ENCODE assay signal across 11 cellular contexts in genomic region chr10:73780301-73780700, GRCh38. TPM values are rescaled to one million over a fixed set of nuclear protein-coding genes. Genes with fewer than 3 reads are reported as not detected.
A peak's percentile ranks its signal among the peaks of the same experiment; 100 is the strongest.
DNase-seq lines count a peak whose midpoint lies in the region; ATAC-seq lines count a peak whose summit lies in the region.
"Had no signal": no experiment of that assay in that cellular context is flagged by ENCODE, and none has a peak within 500 bp of the region (broad histone marks: within the 10 kb centered on the region; RNA-seq: fewer than 3 reads in every experiment).

No MANE protein-coding gene starts in this region.

- H3K27me3 ChIP-seq in iPS-15b (ENCODE audit: control insufficient read depth, insufficient read depth, low read length) = no peaks in the 10 kb centered on the region
- H3K27me3 ChIP-seq: ovary had no signal

- peaks cover 51% of the 10 kb centered on the region for H3K4me1 Mint-ChIP-seq in activated naive CD4-positive, alpha-beta T cell treated with anti-CD3 and anti-CD28 coated beads, Interleukin-2, amount 50 U/mL, for 24 hours
- peaks cover 41% of the 10 kb centered on the region for H3K4me1 Mint-ChIP-seq in T-helper 17 cell
- H3K4me1 Mint-ChIP-seq in stimulated activated naive B cell treated with anti-CD40 and anti-IgM and Interleukin-4, amounts not matched to agents 10 μg/mL and 1 μg/mL and 100 μg/mL, for 72 hours = peaks cover 19 to 45% of the 10 kb centered on the region in 2 donors

- peak overlapping the region; percentile 37 for H3K27ac Mint-ChIP-seq in activated naive CD4-positive, alpha-beta T cell treated with anti-CD3 and anti-CD28 coated beads, Interleukin-2, amount 50 U/mL, for 24 hours
- H3K27ac Mint-ChIP-seq in T-helper 17 cell = peak overlapping the region; percentile 97
- peak overlapping the region; percentile 63 for H3K27ac Mint-ChIP-seq in stimulated activated naive B cell treated with anti-CD40 and anti-IgM and Interleukin-4, amounts not matched to agents 10 μg/mL and 1 μg/mL and 100 μg/mL, for 72 hours

- H3K27me3 Mint-ChIP-seq in activated naive CD4-positive, alpha-beta T cell treated with anti-CD3 and anti-CD28 coated beads, Interleukin-2, amount 50 U/mL, for 24 hours = no peaks in the 10 kb centered on the region
- H3K27me3 Mint-ChIP-seq in T-helper 17 cell = no peaks in the 10 kb centered on the region
- H3K27me3 Mint-ChIP-seq in stimulated activated naive B cell treated with anti-CD40 and anti-IgM and Interleukin-4, amounts not matched to agents 10 μg/mL and 1 μg/mL and 100 μg/mL, for 72 hours = no peaks in the 10 kb centered on the region

- peak overlapping the region; percentile 88 for H3K4me3 ChIP-seq in iPS-15b (ENCODE audit: low read depth, low read length)

- peaks cover 2% of the 10 kb centered on the region for H3K4me1 ChIP-seq in iPS-15b (ENCODE audit: control insufficient read depth, insufficient read depth, low read length)

- H3K36me3 ChIP-seq in iPS-15b (ENCODE audit: control insufficient read depth, insufficient read depth, low read length) = peaks cover 4% of the 10 kb centered on the region
- H3K36me3 ChIP-seq: ovary had no signal

- H3K36me3 Mint-ChIP-seq in activated naive CD4-positive, alpha-beta T cell treated with anti-CD3 and anti-CD28 coated beads, Interleukin-2, amount 50 U/mL, for 24 hours = peaks cover 10% of the 10 kb centered on the region
- peaks cover 2% of the 10 kb centered on the region for H3K36me3 Mint-ChIP-seq in T-helper 17 cell (ENCODE audit: low read depth)
- peaks cover 12 to 22% of the 10 kb centered on the region in 2 donors for H3K36me3 Mint-ChIP-seq in stimulated activated naive B cell treated with anti-CD40 and anti-IgM and Interleukin-4, amounts not matched to agents 10 μg/mL and 1 μg/mL and 100 μg/mL, for 72 hours

- H3K4me3 Mint-ChIP-seq in activated naive CD4-positive, alpha-beta T cell treated with anti-CD3 and anti-CD28 coated beads, Interleukin-2, amount 50 U/mL, for 24 hours = peak overlapping the region; percentile 100
- peak overlapping the region; percentile 100 for H3K4me3 Mint-ChIP-seq in T-helper 17 cell
- H3K4me3 Mint-ChIP-seq in stimulated activated naive B cell treated with anti-CD40 and anti-IgM and Interleukin-4, amounts not matched to agents 10 μg/mL and 1 μg/mL and 100 μg/mL, for 72 hours = peak overlapping the region; percentile 92 to 98

- no peak for DNase-seq in activated naive CD4-positive, alpha-beta T cell treated with anti-CD3 and anti-CD28 coated beads, Interleukin-2, amount 50 U/mL, for 16 hours
- no peak for DNase-seq in T-helper 17 cell
- DNase-seq in stimulated activated naive B cell treated with anti-CD40 and anti-IgM and Interleukin-4, amounts not matched to agents 10 μg/mL and 1 μg/mL and 100 μg/mL, for 72 hours = no peak
- DNase-seq: activated CD4-positive, alpha-beta T cell treated with anti-CD3 and anti-CD28 coated beads, Interleukin-2, amount 50 U/mL, for 48 hours; NCI-H1092 treated with DMSO at 0.1 percent for 48 hours had no signal

- ATAC-seq in T-helper 17 cell = no peak
- no peak for ATAC-seq in stimulated activated naive B cell treated with anti-CD40 and anti-IgM and Interleukin-4, amounts not matched to agents 10 μg/mL and 1 μg/mL and 100 μg/mL, for 72 hours (replicated peaks)
- ATAC-seq in GM21526 (IDR thresholded peaks at IDR 0.05; ENCODE audit: low FRiP score, unreplicated experiment) = no peak
- no peak for ATAC-seq in HG03108 (IDR thresholded peaks at IDR 0.05; ENCODE audit: unreplicated experiment)
- ATAC-seq in GM19397 (IDR thresholded peaks at IDR 0.05; ENCODE audit: unreplicated experiment) = no peak

- H3K9me3 Mint-ChIP-seq in activated naive CD4-positive, alpha-beta T cell treated with anti-CD3 and anti-CD28 coated beads, Interleukin-2, amount 50 U/mL, for 24 hours = no peaks in the 10 kb centered on the region
- no peaks in the 10 kb centered on the region for H3K9me3 Mint-ChIP-seq in stimulated activated naive B cell treated with anti-CD40 and anti-IgM and Interleukin-4, amounts not matched to agents 10 μg/mL and 1 μg/mL and 100 μg/mL, for 72 hours

- H3K9ac ChIP-seq in iPS-15b (ENCODE audit: low read depth, low read length) = no peak overlapping the region

- H3K9me3 ChIP-seq in T-helper 17 cell (ENCODE audit: control insufficient read depth, low read length, poor library complexity, severe bottlenecking) (no peaks in the 10 kb centered on the region), iPS-15b (ENCODE audit: control insufficient read depth, insufficient read depth, low read length) (no peaks in the 10 kb centered on the region)
- H3K9me3 ChIP-seq: ovary had no signal

RNA-seq across cellular contexts. Expression of gene CHCHD1, which starts 1.5 kb away (rescaled TPM):
- total RNA-seq in T-helper 17 cell = 1 to 10 TPM; 6.6 to 7.6 TPM

RNA-seq across cellular contexts. Expression of gene ZSWIM8, which starts 5.1 kb away (rescaled TPM):
- total RNA-seq in T-helper 17 cell = 10 to 100 TPM; 71.7 to 74.7 TPM

RNA-seq across cellular contexts. Expression of gene NDST2, which starts 31.1 kb away (rescaled TPM):
- total RNA-seq in T-helper 17 cell = 10 to 100 TPM; 80.6 to 80.9 TPM

RNA-seq across cellular contexts. Expression of gene SEC24C, which starts 36.1 kb away (rescaled TPM):
- total RNA-seq in T-helper 17 cell = 10 to 100 TPM; 85.0 to 85.5 TPM

Comparison
In these comparisons a context has a peak if more than half of its experiments do, and no peak if none do; other contexts are left out.
1. H3K27ac Mint-ChIP-seq: peak in every context shown above with its lines; median percentile 97 in T-helper 17 cell; 63 in stimulated activated naive B cell treated with anti-CD40 and anti-IgM and Interleukin-4, amounts not matched to agents 10 μg/mL and 1 μg/mL and 100 μg/mL, for 72 hours; 37 in activated naive CD4-positive, alpha-beta T cell treated with anti-CD3 and anti-CD28 coated beads, Interleukin-2, amount 50 U/mL, for 24 hours.